In genomic region chr6:77650098-77650663, GRCh38 we compare ENCODE assay signal across 8 cellular contexts. TPM values are rescaled to one million over a fixed set of nuclear protein-coding genes. Genes with fewer than 3 reads are reported as not detected.
DNase-seq lines count a peak whose midpoint lies in the region; ATAC-seq, FAIRE-seq and TF ChIP-seq lines count a peak whose summit lies in the region.

No MANE protein-coding gene starts in this region.

- DNase-seq in GM12865 (ENCODE audit: low read depth), result peak; percentile 8
- peak; percentile 78 to 82 (median 80) for DNase-seq in adrenal gland
- no peak for DNase-seq in keratinocyte (ENCODE audit: low read depth, low spot score)
- DNase-seq in substantia nigra (lab: John Stamatoyannopoulos, UW), result peak in 33 of 49 donors; percentile 0 to 56 (median 29)
- no peak for DNase-seq in NCI-H2107 (lab: John Stamatoyannopoulos, UW)

- H4K20me1 ChIP-seq in keratinocyte (ENCODE audit: control insufficient read depth, extremely low read depth, insufficient read depth, low read length), result no peaks in the 10 kb centered on the region

- 6 to 14% (median 12%) methylated on average over 15 to 37 of the region's 37 CpGs for WGBS in adrenal gland, 4 donors

- H3K9ac ChIP-seq in keratinocyte (ENCODE audit: control insufficient read depth, extremely low read depth, insufficient read depth, low read length), result no peak overlapping the region

- H3K36me3 ChIP-seq in adrenal gland (replicated peaks in 1 of 2), result no peaks in the 10 kb centered on the region
- no peaks in the 10 kb centered on the region for H3K36me3 ChIP-seq in keratinocyte (ENCODE audit: control insufficient read depth in 2 of 2, extremely low read depth in 1 of 2, insufficient read depth in 2 of 2, low read length in 2 of 2)

- TF ChIP-seq POLR2A in adrenal gland (IDR thresholded peaks at IDR 0.05), result no peak

- no peaks in the 10 kb centered on the region for H3K79me2 ChIP-seq in keratinocyte (ENCODE audit: control insufficient read depth, insufficient read depth, low read length)

- H3K27ac ChIP-seq in adrenal gland, result peak overlapping the region in 3 of 5 donors; percentile 53 to 71 (median 65)
- no peak overlapping the region for H3K27ac ChIP-seq in keratinocyte (ENCODE audit: control insufficient read depth, insufficient read depth, low read length)
- H3K27ac ChIP-seq in substantia nigra (ENCODE audit: low read depth, low read length, poor library complexity, severe bottlenecking), result no peak overlapping the region

- TF ChIP-seq CTCF in GM12865 (IDR thresholded peaks at IDR 0.05; ENCODE audit: insufficient read depth, low read depth, low read length, missing control alignments) (peak; percentile 32), adrenal gland (IDR thresholded peaks at IDR 0.05) (peak in 5 of 6 experiments; percentile 34 to 46 (median 41)), keratinocyte (optimal IDR thresholded peaks at IDR 0.05 in 1 of 3, IDR thresholded peaks at IDR 0.05 in 1 of 3, conservative IDR thresholded peaks at IDR 0.05 in 1 of 3; ENCODE audit: extremely low read depth in 1 of 3, insufficient read depth in 2 of 3, low read length in 3 of 3) (peak; percentile 9 to 53 (median 25))

- no peak for FAIRE-seq in keratinocyte (lab: Jason Lieb, UNC)

- peak overlapping the region; percentile 37 for H2AFZ ChIP-seq in keratinocyte (ENCODE audit: control insufficient read depth, low read length)

- dilution Hi-C loops in keratinocyte (cut with MboI; ENCODE audit: extremely low pct_ligation_motif_present, low sequenced_read_pairs), result no loop called here

- H3K4me1 ChIP-seq in adrenal gland (replicated peaks in 1 of 2), result peaks cover 0 to 7% of the 10 kb centered on the region in 2 donors
- no peaks in the 10 kb centered on the region for H3K4me1 ChIP-seq in keratinocyte (ENCODE audit: control insufficient read depth, extremely low read depth, insufficient read depth, low read length)

- no peaks in the 10 kb centered on the region for H3K27me3 ChIP-seq in adrenal gland
- no peaks in the 10 kb centered on the region for H3K27me3 ChIP-seq in keratinocyte (ENCODE audit: control insufficient read depth, extremely low read depth, insufficient read depth, low read length)

- intact Hi-C loops in adrenal gland (cut with DNase I), result no loop called here

- peak overlapping the region; percentile 20 for H3K4me2 ChIP-seq in keratinocyte (ENCODE audit: control insufficient read depth, extremely low read depth, insufficient read depth, low read depth, low read length)

- H3K9me1 ChIP-seq in keratinocyte (ENCODE audit: control insufficient read depth, extremely low read depth, insufficient read depth, low read length), result no peaks in the 10 kb centered on the region

- ATAC-seq in HG03095 (IDR thresholded peaks at IDR 0.05; ENCODE audit: unreplicated experiment) (peak; percentile 78), HG02870 (IDR thresholded peaks at IDR 0.05; ENCODE audit: unreplicated experiment) (no peak), GM18861 (IDR thresholded peaks at IDR 0.05; ENCODE audit: unreplicated experiment) (no peak)

- H3K4me3 ChIP-seq in GM12865 (ENCODE audit: low read depth, low read length) (peak overlapping the region; percentile 4; the same call in 1 of the 2 replicates), adrenal gland (peak overlapping the region in 2 of 4 donors; percentile 38 to 52), keratinocyte (ENCODE audit: control insufficient read depth in 2 of 3, extremely low read depth in 1 of 3, insufficient read depth in 2 of 3, low read depth in 1 of 3, low read length in 3 of 3) (peak overlapping the region in 1 of 3 experiments; percentile 28)

- H3K9me3 ChIP-seq in adrenal gland (replicated peaks in 1 of 3) (no peaks in the 10 kb centered on the region), keratinocyte (ENCODE audit: control insufficient read depth, low read depth, low read length) (no peaks in the 10 kb centered on the region)

RNA-seq across cellular contexts. Expression of gene MEI4, which starts 2.7 kb away (rescaled TPM):
- total RNA-seq in adrenal gland, result 1 to 10 TPM in 1 of 8 donors, under 1 TPM in 7; 0.24 to 1.4 (median 0.66) TPM
- polyA plus RNA-seq in adrenal gland (1 to 10 TPM in 1 of 3 donors, under 1 TPM in 2; 0.16 to 1.6 (median 0.17) TPM), keratinocyte (0.01 TPM in 2 of 3 replicates, not detected in the other)
- not detected for polyA plus RNA-seq in keratinocyte (2011; ENCODE audit: low read depth)
- 0.02 TPM in 1 of 2 replicates, not detected in the other for polyA plus RNA-seq in keratinocyte (2011; cell fraction: cytosol; rRNA removed)
- polyA plus RNA-seq in keratinocyte (2011; cell fraction: nucleus; rRNA removed), result 0.01 TPM in 1 of 2 replicates, not detected in the other
- not detected in 2 replicates for polyA plus RNA-seq in keratinocyte (2012; ENCODE audit: low replicate concordance)
- not detected in 3 replicates for polyA minus RNA-seq in keratinocyte
- polyA minus RNA-seq in keratinocyte (2011; cell fraction: cytosol; rRNA and poly(A)+ RNA removed), result not detected
- 0.11 TPM in 1 of 2 replicates, not detected in the other for polyA minus RNA-seq in keratinocyte (2011; cell fraction: nucleus; rRNA and poly(A)+ RNA removed)

Comparison
In these comparisons a context has a peak if more than half of its experiments do, and no peak if none do; other contexts are left out.
1. DNase-seq: peak in GM12865 (single experiment), adrenal gland (7 of 7) and substantia nigra (33 of 49); none in keratinocyte (single experiment) and NCI-H2107 (single experiment).
2. H3K27ac ChIP-seq: peak in adrenal gland (3 of 5); none in keratinocyte (single experiment) and substantia nigra (single experiment).
3. Peak in every context shown above with its lines, with median percentiles within 50 percentile points of each other: CTCF ChIP-seq.